Comparison of ENCODE assay signal across 2 cellular contexts in genomic region chr4:2756691-2757350, GRCh38.
TF ChIP-seq lines count a peak whose summit lies in the region.

No MANE protein-coding gene starts in this region.

TF ChIP-seq in A549, 52 proteins besides CTCF, POLR2A, EP300 and RAD21 (continued from another document):
- TF ChIP-seq REST (IDR thresholded peaks at IDR 0.05) (no peak), GATA3 (IDR thresholded peaks at IDR 0.05; ENCODE audit: borderline replicate concordance) (no peak), RARB (CRISPR knock-in tag; IDR thresholded peaks at IDR 0.05) (no peak), FOXS1 (CRISPR knock-in tag; IDR thresholded peaks at IDR 0.05) (no peak), POLR2AphosphoS2 (conservative IDR thresholded peaks at IDR 0.05; ENCODE audit: low read length) (no peak), BHLHE40 (IDR thresholded peaks at IDR 0.05; ENCODE audit: low read depth, low read length) (no peak), EHF (CRISPR knock-in tag; IDR thresholded peaks at IDR 0.05) (no peak), KDM5A (IDR thresholded peaks at IDR 0.05) (no peak)
- TF ChIP-seq, protein P1, sequence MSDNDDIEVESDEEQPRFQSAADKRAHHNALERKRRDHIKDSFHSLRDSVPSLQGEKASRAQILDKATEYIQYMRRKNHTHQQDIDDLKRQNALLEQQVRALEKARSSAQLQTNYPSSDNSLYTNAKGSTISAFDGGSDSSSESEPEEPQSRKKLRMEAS (IDR thresholded peaks at IDR 0.05), result no peak

TF ChIP-seq in K562, 482 proteins besides CTCF, POLR2A, EP300 and RAD21 (continues in another document):
- no peak for TF ChIP-seq UBTF (IDR thresholded peaks at IDR 0.05; ENCODE audit: borderline replicate concordance in 1 of 2, low read depth in 2 of 2, low read length in 2 of 2)
- TF ChIP-seq ELF1 (tag; IDR thresholded peaks at IDR 0.05), result no peak
- TF ChIP-seq JUNB (CRISPR knock-in tag; conservative IDR thresholded peaks at IDR 0.05), result no peak
- no peak for TF ChIP-seq ZNF121 (CRISPR knock-in tag; conservative IDR thresholded peaks at IDR 0.05)
- TF ChIP-seq ZNF655 (CRISPR knock-in tag; IDR thresholded peaks at IDR 0.05), result no peak
- peak in 1 of 2 experiments; percentile 50; a peak in 1 of 4 replicates for TF ChIP-seq MLLT1 (IDR thresholded peaks at IDR 0.05)
- TF ChIP-seq NFXL1 (CRISPR knock-in tag; IDR thresholded peaks at IDR 0.05), result no peak
- no peak for TF ChIP-seq TGIF2 (CRISPR knock-in tag; IDR thresholded peaks at IDR 0.05)
- no peak for TF ChIP-seq KLF1 (tag; IDR thresholded peaks at IDR 0.05)
- TF ChIP-seq, protein P2, sequence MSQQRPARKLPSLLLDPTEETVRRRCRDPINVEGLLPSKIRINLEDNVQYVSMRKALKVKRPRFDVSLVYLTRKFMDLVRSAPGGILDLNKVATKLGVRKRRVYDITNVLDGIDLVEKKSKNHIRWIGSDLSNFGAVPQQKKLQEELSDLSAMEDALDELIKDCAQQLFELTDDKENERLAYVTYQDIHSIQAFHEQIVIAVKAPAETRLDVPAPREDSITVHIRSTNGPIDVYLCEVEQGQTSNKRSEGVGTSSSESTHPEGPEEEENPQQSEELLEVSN (IDR thresholded peaks at IDR 0.05; ENCODE audit: borderline replicate concordance in 1 of 2, extremely low read depth in 1 of 2, insufficient read depth in 1 of 2, insufficient read length in 1 of 2, low read depth in 1 of 2, low read length in 1 of 2, poor library complexity in 1 of 2, severe bottlenecking in 1 of 2), result peak in 1 of 2 experiments; percentile 42
- TF ChIP-seq ZNF311 (CRISPR knock-in tag; IDR thresholded peaks at IDR 0.05), result no peak
- no peak for TF ChIP-seq CBFA2T2 (conservative IDR thresholded peaks at IDR 0.05)
- TF ChIP-seq REST (CRISPR knock-in tag; IDR thresholded peaks at IDR 0.05; ENCODE audit: low read depth), result 0 out of 2 replicates have a peak, but pooled peaks have one; percentile 21
- no peak for TF ChIP-seq ELF4 (CRISPR knock-in tag; IDR thresholded peaks at IDR 0.05)
- no peak for TF ChIP-seq ZNF589 (CRISPR knock-in tag; IDR thresholded peaks at IDR 0.05; ENCODE audit: low read depth)
- peak; percentile 5; the same call in 1 of the 2 replicates for TF ChIP-seq RB1 (IDR thresholded peaks at IDR 0.05; ENCODE audit: low read depth)
- no peak for TF ChIP-seq ZFP91 (CRISPR knock-in tag; IDR thresholded peaks at IDR 0.05)
- TF ChIP-seq TEAD2 (tag; IDR thresholded peaks at IDR 0.05), result no peak
- no peak for TF ChIP-seq ZNF609 (CRISPR knock-in tag; IDR thresholded peaks at IDR 0.05; ENCODE audit: borderline replicate concordance)
- TF ChIP-seq MYC (IDR thresholded peaks at IDR 0.05; ENCODE audit: low read depth, low read length), result peak; percentile 14; the same call in 1 of the 2 replicates
- TF ChIP-seq MYC (CRISPR knock-in tag; IDR thresholded peaks at IDR 0.05; ENCODE audit: borderline replicate concordance, low read depth), result no peak
- TF ChIP-seq TARDBP (IDR thresholded peaks at IDR 0.05), result no peak
